29 cellular contexts compared by ENCODE assay signal in the genomic region with DNA sequence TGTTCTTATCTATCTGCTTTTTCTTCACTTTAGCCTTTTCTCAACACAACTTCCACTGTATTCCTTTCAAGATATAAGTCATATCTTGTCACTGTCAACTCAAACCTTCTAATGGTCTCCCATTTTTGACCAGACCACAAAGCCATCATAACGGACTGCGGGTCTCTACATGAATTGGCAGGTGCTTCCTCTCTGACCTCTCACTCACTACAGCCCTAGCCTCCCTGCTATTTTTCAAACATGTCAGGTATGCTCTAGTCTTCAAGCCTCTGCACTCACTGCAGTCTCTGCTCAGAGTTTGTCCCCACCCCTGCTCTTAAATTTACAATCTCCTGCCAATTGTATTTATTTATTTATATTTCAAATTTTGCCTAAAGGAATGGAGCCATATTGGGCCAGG.
"Had no signal": no experiment of that assay in that cellular context is flagged by ENCODE, and none has a peak within 500 bp of the region (broad histone marks: within the 10 kb centered on the region; RNA-seq: fewer than 3 reads in every experiment).

No MANE protein-coding gene starts in this region.

- H2AFZ ChIP-seq: neural progenitor cell, parathyroid adenoma had no signal

- H3K27ac Mint-ChIP-seq: natural killer cell; nephron; neural progenitor cell; progenitor cell of endocrine pancreas; stimulated activated effector memory CD8-positive, alpha-beta T cell treated with anti-CD3 and anti-CD28 coated beads, Interleukin-12 subunit alpha, Interleukin-12 subunit beta, amount 100 ng/mL, for 72 hours; stimulated activated naive CD8-positive, alpha-beta T cell treated with anti-CD3 and anti-CD28 coated beads, Interleukin-15, amount 100 ng/mL, for 72 hours; type B pancreatic cell had no signal

- H3K4me2 ChIP-seq: neural progenitor cell had no signal

- H3K9me3 Mint-ChIP-seq: nephron; neural progenitor cell; stimulated activated naive CD8-positive, alpha-beta T cell treated with anti-CD3 and anti-CD28 coated beads, Interleukin-15, amount 100 ng/mL, for 72 hours; type B pancreatic cell had no signal

- DNase-seq: natural killer cell; occipital lobe; ovary; posterior cingulate gyrus; psoas muscle; right cardiac atrium; right lobe of liver; sigmoid colon; small intestine; stimulated activated CD4-positive, alpha-beta T cell treated with anti-CD3 and anti-CD28 coated beads, Interleukin-15, amount 100 ng/mL, for 24 hours; stimulated activated CD4-positive, alpha-beta T cell treated with anti-CD3 and anti-CD28 coated beads, Interleukin-2, amount 100 ng/mL, for 24 hours; stimulated activated CD4-positive, alpha-beta T cell treated with anti-CD3 and anti-CD28 coated beads, Interleukin-2, amount 100 ng/mL, for 48 hours; stimulated activated CD4-positive, alpha-beta T cell treated with anti-CD3 and anti-CD28 coated beads, Interleukin-4, amount 100 ng/mL, for 24 hours; stimulated activated naive CD4-positive, alpha-beta T cell; stimulated activated naive CD8-positive, alpha-beta T cell treated with anti-CD3 and anti-CD28 coated beads, Interleukin-15, amount 100 ng/mL, for 72 hours; stimulated activated naive CD8-positive, alpha-beta T cell treated with anti-CD3 and anti-CD28 coated beads, Interleukin-15, Interleukin-2, amounts not matched to agents 100 U/mL and 50 U/mL, for 24 hours; substantia nigra; testis; tibial artery; transverse colon; upper lobe of right lung; uterus had no signal

- FAIRE-seq: small intestine had no signal

- ATAC-seq: natural killer cell; right cardiac atrium; right lobe of liver; stimulated activated effector memory CD8-positive, alpha-beta T cell treated with anti-CD3 and anti-CD28 coated beads, Interleukin-12 subunit alpha, Interleukin-12 subunit beta, amount 100 ng/mL, for 72 hours; stimulated activated naive CD8-positive, alpha-beta T cell treated with anti-CD3 and anti-CD28 coated beads, Interleukin-15, amount 100 ng/mL, for 72 hours; stimulated activated naive CD8-positive, alpha-beta T cell treated with anti-CD3 and anti-CD28 coated beads, Interleukin-15, Interleukin-2, amounts not matched to agents 100 U/mL and 50 U/mL, for 24 hours; upper lobe of right lung had no signal

- H3K4me3 Mint-ChIP-seq: natural killer cell; nephron; neural progenitor cell; stimulated activated effector memory CD8-positive, alpha-beta T cell treated with anti-CD3 and anti-CD28 coated beads, Interleukin-12 subunit alpha, Interleukin-12 subunit beta, amount 100 ng/mL, for 72 hours; stimulated activated naive CD8-positive, alpha-beta T cell treated with anti-CD3 and anti-CD28 coated beads, Interleukin-15, amount 100 ng/mL, for 72 hours; type B pancreatic cell had no signal

- H3K36me3 Mint-ChIP-seq: natural killer cell; neural progenitor cell; stimulated activated effector memory CD8-positive, alpha-beta T cell treated with anti-CD3 and anti-CD28 coated beads, Interleukin-12 subunit alpha, Interleukin-12 subunit beta, amount 100 ng/mL, for 72 hours; type B pancreatic cell had no signal

- H3K4me3 ChIP-seq: neural progenitor cell, ovary, psoas muscle, right lobe of liver, sigmoid colon, suprapubic skin, testis, tibial artery, transverse colon, upper lobe of right lung, uterus had no signal

- H3K27me3 Mint-ChIP-seq: progenitor cell of endocrine pancreas; stimulated activated naive CD8-positive, alpha-beta T cell treated with anti-CD3 and anti-CD28 coated beads, Interleukin-15, amount 100 ng/mL, for 72 hours had no signal

- H3K4me1 Mint-ChIP-seq: natural killer cell; nephron; neural progenitor cell; stimulated activated effector memory CD8-positive, alpha-beta T cell treated with anti-CD3 and anti-CD28 coated beads, Interleukin-12 subunit alpha, Interleukin-12 subunit beta, amount 100 ng/mL, for 72 hours; stimulated activated naive CD8-positive, alpha-beta T cell treated with anti-CD3 and anti-CD28 coated beads, Interleukin-15, amount 100 ng/mL, for 72 hours had no signal

- H3K36me3 ChIP-seq: neural progenitor cell, ovary, right lobe of liver, sigmoid colon, suprapubic skin, tibial artery, transverse colon, upper lobe of right lung, uterus had no signal

- H3K9me3 ChIP-seq: ovary, psoas muscle, right lobe of liver, sigmoid colon, suprapubic skin, testis, tibial artery, transverse colon, upper lobe of right lung, uterus had no signal

- H3K4me1 ChIP-seq: neural progenitor cell, parathyroid adenoma, psoas muscle, right lobe of liver, sigmoid colon, suprapubic skin, testis, tibial artery, transverse colon, upper lobe of right lung, uterus had no signal

- H3K79me2 ChIP-seq: parathyroid adenoma had no signal

- H3K9ac ChIP-seq: neural progenitor cell, parathyroid adenoma had no signal

- H3K27ac ChIP-seq: neural progenitor cell, ovary, parathyroid adenoma, psoas muscle, right lobe of liver, sigmoid colon, suprapubic skin, testis, tibial artery, transverse colon, upper lobe of right lung, uterus had no signal

- H3K27me3 ChIP-seq: neural progenitor cell, ovary, right lobe of liver, sigmoid colon, suprapubic skin, testis, tibial artery, transverse colon, upper lobe of right lung, uterus had no signal
